14 cellular contexts compared by ENCODE assay signal in the genomic region with DNA sequence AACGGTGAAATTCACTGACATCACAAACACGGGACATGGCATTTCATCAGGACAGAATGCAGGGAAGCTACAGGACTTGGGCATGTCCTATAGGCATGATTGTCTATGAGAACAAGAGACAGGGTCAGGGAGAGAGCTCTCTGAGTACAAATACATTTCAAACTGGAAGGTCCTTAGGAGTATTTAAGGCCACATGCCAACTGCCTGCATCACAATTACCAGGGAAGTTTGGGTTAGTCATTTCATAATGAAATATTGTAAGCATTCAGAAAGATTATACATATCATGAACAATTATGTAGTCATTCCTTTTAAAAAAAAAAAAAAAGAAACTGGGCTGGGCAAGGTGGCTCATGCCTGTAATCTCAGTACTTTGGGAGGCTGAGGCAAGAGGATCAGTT.
A peak's percentile ranks its signal among the peaks of the same experiment; 100 is the strongest.
DNase-seq lines count a peak whose midpoint lies in the region; ATAC-seq and FAIRE-seq lines count a peak whose summit lies in the region.
"Had no signal": no experiment of that assay in that cellular context is flagged by ENCODE, and none has a peak within 500 bp of the region (broad histone marks: within the 10 kb centered on the region; RNA-seq: fewer than 3 reads in every experiment).

No MANE protein-coding gene starts in this region.

- H2AFZ ChIP-seq in ACC112 (ENCODE audit: low read length, unreplicated experiment): no peak overlapping the region

- H3K4me3 ChIP-seq in ACC112 (ENCODE audit: low read depth, low read length): no peak overlapping the region
- H3K4me3 ChIP-seq: BLaER1 had no signal

- H3K27ac ChIP-seq in ACC112 (ENCODE audit: low read depth, low read length): peak overlapping the region; percentile 94
- H3K27ac ChIP-seq: BLaER1 had no signal

- no peaks in the 10 kb centered on the region for H3K27me3 ChIP-seq in ACC112 (ENCODE audit: insufficient read depth, low read length)
- H3K27me3 ChIP-seq: BLaER1 had no signal

- FAIRE-seq in GM19239 (lab: Jason Lieb, UNC): no peak

- DNase-seq in HCEC 1CT (peak; percentile 97), amniotic epithelial cell (ENCODE audit: low read depth) (peak; percentile 93), iris pigment epithelial cell (ENCODE audit: low read depth) (peak; percentile 95), retina (no peak), GM19239 (ENCODE audit: insufficient read length, low spot score) (no peak)
- DNase-seq: activated CD4-positive, alpha-beta T cell treated with anti-CD3 and anti-CD28 coated beads for 4 hours; effector CD4-positive, alpha-beta T cell; MV-4-11; NCI-H524; stimulated activated CD4-positive, alpha-beta T cell treated with anti-CD3 and anti-CD28 coated beads, Interleukin-15, amount 100 ng/mL, for 24 hours had no signal

- H3K4me1 ChIP-seq in ACC112 (ENCODE audit: control insufficient read depth, insufficient read depth, low read length, unreplicated experiment): peaks cover 59% of the 10 kb centered on the region

- peaks cover 17% of the 10 kb centered on the region; the same call in 1 of the 2 replicates for H3K36me3 ChIP-seq in ACC112 (ENCODE audit: insufficient read depth, low read length)

- ATAC-seq in GM19455 (IDR thresholded peaks at IDR 0.05; ENCODE audit: unreplicated experiment) (no peak), GM19324 (IDR thresholded peaks at IDR 0.05; ENCODE audit: low FRiP score, unreplicated experiment) (no peak)

- H3K79me2 ChIP-seq in ACC112 (ENCODE audit: control insufficient read depth, insufficient read depth, low read length, unreplicated experiment): peaks cover 62% of the 10 kb centered on the region

Comparison
In these comparisons a context has a peak if more than half of its experiments do, and no peak if none do; other contexts are left out.
1. DNase-seq: peak in HCEC 1CT (single experiment), amniotic epithelial cell (single experiment) and iris pigment epithelial cell (single experiment); none in retina (single experiment) and GM19239 (single experiment).